In the genomic region with DNA sequence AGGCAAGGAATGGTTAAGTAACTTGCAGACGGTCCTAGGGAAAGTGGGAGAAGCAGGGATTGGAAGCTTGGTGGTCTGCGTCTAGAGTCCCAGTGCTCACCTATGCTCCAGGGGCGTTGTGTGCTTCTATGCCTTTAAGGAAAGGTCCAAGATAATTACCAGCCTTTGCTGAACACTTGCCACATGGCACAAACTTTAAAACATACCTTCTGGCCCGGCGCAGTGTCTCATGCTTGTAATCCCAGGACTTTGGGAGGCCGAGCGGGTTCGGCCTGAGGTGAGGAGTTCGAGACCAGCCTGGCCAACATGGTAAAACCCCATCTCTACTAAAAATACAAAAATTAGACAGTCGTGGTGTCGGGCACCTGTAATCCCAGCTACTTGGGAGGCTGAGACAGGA, we compare ENCODE assay signal across 10 cellular contexts. TPM values are rescaled to one million over a fixed set of nuclear protein-coding genes. Genes with fewer than 3 reads are reported as not detected.
DNase-seq lines count a peak whose midpoint lies in the region; ATAC-seq and TF ChIP-seq lines count a peak whose summit lies in the region.
"Had no signal": no experiment of that assay in that cellular context is flagged by ENCODE, and none has a peak within 500 bp of the region (broad histone marks: within the 10 kb centered on the region; RNA-seq: fewer than 3 reads in every experiment).

No MANE protein-coding gene starts in this region.

- POLR2A ChIA-PET in CD8-positive, alpha-beta T cell (lab: Charles Lee), result no interaction called here

- H3K4me3 Mint-ChIP-seq in CD8-positive, alpha-beta T cell, result peak overlapping the region; percentile 85

- no peak overlapping the region for H3K27ac ChIP-seq in CD8-positive, alpha-beta T cell (ENCODE audit: low read depth, low read length)
- peak overlapping the region; percentile 97 to 99 for H3K27ac ChIP-seq in prostate gland
- H3K27ac ChIP-seq: epithelial cell of prostate had no signal

- intact Hi-C loops in CD8-positive, alpha-beta T cell (cut with DNase I, micrococcal nuclease), result loop anchor here (5.0 to 10.0 kb wide), 5 partner anchors 80 to 1168 kb away; a partner anchor contains a TSS
- intact Hi-C loops in prostate gland (cut with DNase I), result no loop called here

- no peaks in the 10 kb centered on the region for H3K9me3 Mint-ChIP-seq in CD8-positive, alpha-beta T cell

- CTCF ChIA-PET in CD8-positive, alpha-beta T cell (lab: Charles Lee), result no interaction called here

- H3K9me3 ChIP-seq in CD8-positive, alpha-beta T cell (ENCODE audit: low read length), result no peaks in the 10 kb centered on the region
- H3K9me3 ChIP-seq in endocrine pancreas (ENCODE audit: control insufficient read depth, low read length) (no peaks in the 10 kb centered on the region), prostate gland (no peaks in the 10 kb centered on the region)

- H3K36me3 Mint-ChIP-seq in CD8-positive, alpha-beta T cell, result peaks cover 41% of the 10 kb centered on the region

- WGBS in prostate gland, result 45% methylated on average over 11 of the region's 11 CpGs

- peak overlapping the region; percentile 81 for H3K27ac Mint-ChIP-seq in CD8-positive, alpha-beta T cell

- H3K9ac ChIP-seq in endocrine pancreas (ENCODE audit: control insufficient read depth, insufficient read depth, low read length), result peak overlapping the region; percentile 42

- no peak for ATAC-seq in CD8-positive, alpha-beta T cell
- no peak for ATAC-seq in GM19395 (IDR thresholded peaks at IDR 0.05; ENCODE audit: unreplicated experiment)

- no peaks in the 10 kb centered on the region for H3K27me3 ChIP-seq in CD8-positive, alpha-beta T cell (ENCODE audit: insufficient read depth, low read length)
- H3K27me3 ChIP-seq in endocrine pancreas (ENCODE audit: control insufficient read depth, insufficient read depth, low read length) (no peaks in the 10 kb centered on the region), prostate gland (replicated peaks; ENCODE audit: insufficient read depth) (no peaks in the 10 kb centered on the region)

- no peaks in the 10 kb centered on the region for H3K27me3 Mint-ChIP-seq in CD8-positive, alpha-beta T cell (ENCODE audit: low read depth)

- no peak for TF ChIP-seq POLR2A in NB4 (IDR thresholded peaks at IDR 0.05; ENCODE audit: extremely low read depth, insufficient read length)
- TF ChIP-seq POLR2A in prostate gland (IDR thresholded peaks at IDR 0.05), result no peak

- no peak overlapping the region for H3K4me3 ChIP-seq in CD8-positive, alpha-beta T cell (ENCODE audit: low read depth, low read length)
- peak overlapping the region; percentile 82 for H3K4me3 ChIP-seq in NB4 (ENCODE audit: low read depth, low read length)
- H3K4me3 ChIP-seq in endocrine pancreas (ENCODE audit: control insufficient read depth, insufficient read depth, low read length), result no peak overlapping the region
- H3K4me3 ChIP-seq in prostate gland, result peak overlapping the region in 1 of 2 donors; percentile 80

- H3K4me1 ChIP-seq in CD8-positive, alpha-beta T cell (ENCODE audit: insufficient read depth, low read length), result peaks cover 59% of the 10 kb centered on the region
- no peaks in the 10 kb centered on the region for H3K4me1 ChIP-seq in endocrine pancreas (ENCODE audit: control insufficient read depth, insufficient read depth, low read length)
- peaks cover 18% of the 10 kb centered on the region for H3K4me1 ChIP-seq in prostate gland (replicated peaks)

- no peak for DNase-seq in CD8-positive, alpha-beta T cell
- no peak for DNase-seq in NB4 (ENCODE audit: low read depth)
- DNase-seq in prostate gland (ENCODE audit: low spot score), result no peak
- no peak for DNase-seq in NAMALWA (ENCODE audit: low spot score)
- no peak for DNase-seq in NK-92 treated with Interleukin-12 subunit alpha and Interleukin-12 subunit beta, amount 100 ng/mL, for 24 hours (lab: John Stamatoyannopoulos, UW)

- no peak for TF ChIP-seq CTCF in CD8-positive, alpha-beta T cell (IDR thresholded peaks at IDR 0.05)
- TF ChIP-seq CTCF in NB4 (IDR thresholded peaks at IDR 0.05; ENCODE audit: low read depth, low read length), result no peak
- no peak for TF ChIP-seq CTCF in prostate gland (IDR thresholded peaks at IDR 0.05)

- peaks cover 13% of the 10 kb centered on the region for H3K36me3 ChIP-seq in CD8-positive, alpha-beta T cell (ENCODE audit: insufficient read depth, low read length)
- no peaks in the 10 kb centered on the region for H3K36me3 ChIP-seq in endocrine pancreas (ENCODE audit: control insufficient read depth, insufficient read depth, low read length)
- peaks cover 0 to 4% of the 10 kb centered on the region in 2 donors for H3K36me3 ChIP-seq in prostate gland

- peaks cover 59% of the 10 kb centered on the region for H3K4me1 Mint-ChIP-seq in CD8-positive, alpha-beta T cell (ENCODE audit: low read depth)

RNA-seq across cellular contexts. Expression of a gene that starts 2.3 kb away (rescaled TPM):
- 100 to 1,000 TPM in 1 of 2 experiments, 10 to 100 TPM in 1; 96.4 to 103 TPM for total RNA-seq in CD8-positive, alpha-beta T cell
- total RNA-seq in prostate gland, result 10 to 100 TPM; 46.4 to 62.6 TPM

RNA-seq across cellular contexts. Expression of a gene that starts 28.1 kb away (rescaled TPM):
- total RNA-seq in CD8-positive, alpha-beta T cell, result 1 to 10 TPM; 3.4 to 5.0 TPM
- not detected for total RNA-seq in prostate gland
- total RNA-seq: Daoy, kidney epithelial cell had no signal

RNA-seq across cellular contexts. Expression of a gene that starts 36.9 kb away (rescaled TPM):
- total RNA-seq in CD8-positive, alpha-beta T cell, result 10 to 100 TPM; 43.8 to 50.2 TPM
- total RNA-seq in prostate gland, result 100 to 1,000 TPM; 125 to 455 TPM

RNA-seq across cellular contexts. Expression of a gene that starts 58.6 kb away (rescaled TPM):
- total RNA-seq in CD8-positive, alpha-beta T cell, result under 1 TPM in 1 of 2 experiments, not detected in 1; 0.42 TPM
- 10 to 100 TPM; 10.2 to 54.7 TPM for total RNA-seq in prostate gland

Comparison
In these comparisons a context has a peak if more than half of its experiments do, and no peak if none do; other contexts are left out.
1. RNA of a gene that starts 28.1 kb away (total RNA-seq): 3.4 to 5.0 TPM in CD8-positive, alpha-beta T cell; not detected in prostate gland; every median in the first group is over 4 times any median in the second.